19 cellular contexts compared by ENCODE assay signal in the genomic region with DNA sequence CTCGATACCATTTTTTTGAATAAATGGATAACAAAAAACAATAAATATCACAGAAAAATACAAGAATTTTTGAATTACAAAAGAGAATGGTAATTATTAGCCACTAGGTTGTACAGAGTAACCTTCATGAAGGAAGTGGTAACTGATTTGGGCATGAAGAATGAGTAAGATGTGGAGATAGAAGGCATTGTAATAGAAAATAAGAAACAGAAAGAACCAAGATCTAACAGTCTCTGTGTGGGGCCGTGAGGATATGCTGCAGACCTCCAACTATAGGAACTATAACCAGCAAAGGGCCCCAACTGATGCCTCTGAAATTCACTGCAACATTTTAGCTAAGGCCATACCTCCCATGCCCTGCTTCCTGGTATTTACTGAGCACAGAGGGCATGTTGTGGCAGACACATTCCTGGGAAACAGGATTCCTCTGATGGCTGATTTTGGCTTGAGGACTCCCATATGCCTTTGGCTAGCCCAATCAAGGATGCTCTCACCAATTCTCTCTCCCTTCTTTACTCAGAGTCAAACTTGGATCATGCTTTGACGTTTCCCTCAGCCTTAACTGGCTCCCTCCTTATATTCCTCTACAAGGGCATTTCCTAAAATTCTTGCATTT.
DNase-seq lines count a peak whose midpoint lies in the region; ATAC-seq and TF ChIP-seq lines count a peak whose summit lies in the region.
"Had no signal": no experiment of that assay in that cellular context is flagged by ENCODE, and none has a peak within 500 bp of the region (broad histone marks: within the 10 kb centered on the region; RNA-seq: fewer than 3 reads in every experiment).

No MANE protein-coding gene starts in this region.

- H3K9me3 ChIP-seq in neuronal stem cell (replicated peaks in 1 of 2; ENCODE audit: control insufficient read depth in 2 of 2, insufficient read depth in 1 of 2, low read depth in 1 of 2, low read length in 2 of 2): no peaks in the 10 kb centered on the region
- H3K9me3 ChIP-seq: suprapubic skin had no signal

- H3K4me1 Mint-ChIP-seq in WTC11: peaks cover 7% of the 10 kb centered on the region; the same call in 1 of the 2 replicates
- H3K4me1 Mint-ChIP-seq: activated naive CD8-positive, alpha-beta T cell treated with anti-CD3 and anti-CD28 coated beads, Interleukin-2, amount 50 U/mL, for 24 hours had no signal

- peak overlapping the region; percentile 11 for H2AFZ ChIP-seq in neuronal stem cell (ENCODE audit: low read length)

- no peak overlapping the region for H3K4me3 ChIP-seq in neuronal stem cell (ENCODE audit: low read length in 2 of 2)
- H3K4me3 ChIP-seq: suprapubic skin had no signal

- ATAC-seq in GM19452 (IDR thresholded peaks at IDR 0.05; ENCODE audit: unreplicated experiment): peak; percentile 77
- peak; percentile 78 for ATAC-seq in HG03135 (IDR thresholded peaks at IDR 0.05; ENCODE audit: unreplicated experiment)
- peak; percentile 69 for ATAC-seq in WTC11
- ATAC-seq in GM21619 (IDR thresholded peaks at IDR 0.05; ENCODE audit: unreplicated experiment): no peak
- ATAC-seq: activated naive CD8-positive, alpha-beta T cell treated with anti-CD3 and anti-CD28 coated beads, Interleukin-2, amount 50 U/mL, for 24 hours; activated T-cell treated with anti-CD3 and anti-CD28 coated beads, Interleukin-2, amount 50 U/mL, for 4 hours; HCT116; left ventricle myocardium superior; natural killer cell treated with Interleukin-12 subunit alpha and Interleukin-12 subunit beta and Interleukin-15 and Interleukin-18, amount 100 ng/mL, for 72 hours had no signal

- H2BK120ac ChIP-seq in neuronal stem cell (ENCODE audit: low read depth, low read length): no peak overlapping the region

- H3K4ac ChIP-seq in neuronal stem cell (ENCODE audit: low read length): no peak overlapping the region

- peak overlapping the region; percentile 16 for H3K9ac ChIP-seq in neuronal stem cell (ENCODE audit: low read depth, low read length, poor library complexity)

- no peak overlapping the region for H2BK12ac ChIP-seq in neuronal stem cell (ENCODE audit: low read length)

- TF ChIP-seq CTCF in WTC11 (IDR thresholded peaks at IDR 0.05): no peak

- H3K27me3 Mint-ChIP-seq in WTC11 (ENCODE audit: low read depth): no peaks in the 10 kb centered on the region
- H3K27me3 Mint-ChIP-seq: activated naive CD8-positive, alpha-beta T cell treated with anti-CD3 and anti-CD28 coated beads, Interleukin-2, amount 50 U/mL, for 24 hours had no signal

- no peak overlapping the region for H3K23ac ChIP-seq in neuronal stem cell (ENCODE audit: low read depth, low read length, poor library complexity)

- WGBS in neuronal stem cell (ENCODE audit: extremely low coverage in 2 of 2, insufficient read length in 2 of 2, insufficient replicate concordance in 1 of 2), 2 donors: no CpG with 5 or more reads among the region's 3 CpGs

- H2AK5ac ChIP-seq in neuronal stem cell (ENCODE audit: low read depth, low read length): no peak overlapping the region

- H3K4me3 Mint-ChIP-seq in WTC11: no peak overlapping the region
- H3K4me3 Mint-ChIP-seq: activated naive CD8-positive, alpha-beta T cell treated with anti-CD3 and anti-CD28 coated beads, Interleukin-2, amount 50 U/mL, for 24 hours; activated T-cell treated with anti-CD3 and anti-CD28 coated beads, Interleukin-2, amount 50 U/mL, for 4 hours; natural killer cell treated with Interleukin-12 subunit alpha and Interleukin-12 subunit beta and Interleukin-15 and Interleukin-18, amount 100 ng/mL, for 72 hours had no signal

- H3K27ac ChIP-seq in neuronal stem cell (replicated peaks; ENCODE audit: low read length): no peak overlapping the region
- H3K27ac ChIP-seq: C4-2B, suprapubic skin had no signal

- H4K91ac ChIP-seq in neuronal stem cell (ENCODE audit: low read depth, low read length, poor library complexity): no peak overlapping the region

- H3K36me3 Mint-ChIP-seq in WTC11: no peaks in the 10 kb centered on the region
- H3K36me3 Mint-ChIP-seq: natural killer cell treated with Interleukin-12 subunit alpha and Interleukin-12 subunit beta and Interleukin-15 and Interleukin-18, amount 100 ng/mL, for 72 hours had no signal

- DNase-seq in WTC11 (ENCODE audit: low spot score) (no peak), neuronal stem cell (ENCODE audit: low spot score) (no peak), A172 (ENCODE audit: low spot score) (no peak), GM19238 (ENCODE audit: insufficient read length, low spot score) (no peak), NCI-H2171 treated with DMSO at 0.1 percent for 48 hours (lab: John Stamatoyannopoulos, UW) (no peak)
- DNase-seq: activated CD4-positive, alpha-beta T cell treated with anti-CD3 and anti-CD28 coated beads, Interleukin-2, amount 50 U/mL, for 1 hour; activated naive CD8-positive, alpha-beta T cell treated with anti-CD3 and anti-CD28 coated beads, Interleukin-2, amount 50 U/mL, for 24 hours; activated T-cell treated with anti-CD3 and anti-CD28 coated beads, Interleukin-2, amount 50 U/mL, for 4 hours; central memory CD4-positive, alpha-beta T cell; left ventricle myocardium superior; SIG-M5; T1000 had no signal

- no peaks in the 10 kb centered on the region for H3K4me1 ChIP-seq in neuronal stem cell (ENCODE audit: control insufficient read depth in 2 of 2, insufficient read depth in 1 of 2, low read depth in 1 of 2, low read length in 2 of 2)
- H3K4me1 ChIP-seq: suprapubic skin had no signal

- CTCF ChIA-PET in WTC11 (lab: Charles Lee): interaction anchor here (1.6 kb wide), 1 partner anchor 11 kb away, joined by 7 read pairs; no protein-coding TSS in a partner anchor

- H3K27me3 ChIP-seq in neuronal stem cell (ENCODE audit: control insufficient read depth in 3 of 3, insufficient read depth in 3 of 3, low read depth in 1 of 3, low read length in 3 of 3): no peaks in the 10 kb centered on the region
- H3K27me3 ChIP-seq: suprapubic skin had no signal

- H3K14ac ChIP-seq in neuronal stem cell (ENCODE audit: low read length): no peak overlapping the region

- H3K9me3 Mint-ChIP-seq in WTC11: no peaks in the 10 kb centered on the region
- H3K9me3 Mint-ChIP-seq: activated naive CD8-positive, alpha-beta T cell treated with anti-CD3 and anti-CD28 coated beads, Interleukin-2, amount 50 U/mL, for 24 hours; activated T-cell treated with anti-CD3 and anti-CD28 coated beads, Interleukin-2, amount 50 U/mL, for 4 hours; natural killer cell treated with Interleukin-12 subunit alpha and Interleukin-12 subunit beta and Interleukin-15 and Interleukin-18, amount 100 ng/mL, for 72 hours had no signal

- no peak overlapping the region for H2BK5ac ChIP-seq in neuronal stem cell (ENCODE audit: low read length)

- H3K18ac ChIP-seq in neuronal stem cell (ENCODE audit: low read length): no peak overlapping the region

- no peak overlapping the region for H3K4me2 ChIP-seq in neuronal stem cell (ENCODE audit: insufficient read depth, low read length, poor library complexity, severe bottlenecking)

- POLR2A ChIA-PET in WTC11 (lab: Charles Lee): no interaction called here

- H3K27ac Mint-ChIP-seq in WTC11: no peak overlapping the region
- H3K27ac Mint-ChIP-seq: activated naive CD8-positive, alpha-beta T cell treated with anti-CD3 and anti-CD28 coated beads, Interleukin-2, amount 50 U/mL, for 24 hours; natural killer cell treated with Interleukin-12 subunit alpha and Interleukin-12 subunit beta and Interleukin-15 and Interleukin-18, amount 100 ng/mL, for 72 hours had no signal

- no peak overlapping the region for H2BK15ac ChIP-seq in neuronal stem cell (ENCODE audit: low read length)

- no peaks in the 10 kb centered on the region for H3K79me1 ChIP-seq in neuronal stem cell (ENCODE audit: low read depth, low read length)

- no peaks in the 10 kb centered on the region for H3K36me3 ChIP-seq in neuronal stem cell (replicated peaks in 1 of 2; ENCODE audit: control insufficient read depth in 2 of 2, insufficient read depth in 2 of 2, low read length in 2 of 2)
- H3K36me3 ChIP-seq: suprapubic skin had no signal

- H4K8ac ChIP-seq in neuronal stem cell (ENCODE audit: low read depth, low read length): no peak overlapping the region

TF ChIP-seq in WTC11, 78 proteins besides CTCF, POLR2A, EP300 and RAD21 (continues in another document):
- TF ChIP-seq, protein P1, sequence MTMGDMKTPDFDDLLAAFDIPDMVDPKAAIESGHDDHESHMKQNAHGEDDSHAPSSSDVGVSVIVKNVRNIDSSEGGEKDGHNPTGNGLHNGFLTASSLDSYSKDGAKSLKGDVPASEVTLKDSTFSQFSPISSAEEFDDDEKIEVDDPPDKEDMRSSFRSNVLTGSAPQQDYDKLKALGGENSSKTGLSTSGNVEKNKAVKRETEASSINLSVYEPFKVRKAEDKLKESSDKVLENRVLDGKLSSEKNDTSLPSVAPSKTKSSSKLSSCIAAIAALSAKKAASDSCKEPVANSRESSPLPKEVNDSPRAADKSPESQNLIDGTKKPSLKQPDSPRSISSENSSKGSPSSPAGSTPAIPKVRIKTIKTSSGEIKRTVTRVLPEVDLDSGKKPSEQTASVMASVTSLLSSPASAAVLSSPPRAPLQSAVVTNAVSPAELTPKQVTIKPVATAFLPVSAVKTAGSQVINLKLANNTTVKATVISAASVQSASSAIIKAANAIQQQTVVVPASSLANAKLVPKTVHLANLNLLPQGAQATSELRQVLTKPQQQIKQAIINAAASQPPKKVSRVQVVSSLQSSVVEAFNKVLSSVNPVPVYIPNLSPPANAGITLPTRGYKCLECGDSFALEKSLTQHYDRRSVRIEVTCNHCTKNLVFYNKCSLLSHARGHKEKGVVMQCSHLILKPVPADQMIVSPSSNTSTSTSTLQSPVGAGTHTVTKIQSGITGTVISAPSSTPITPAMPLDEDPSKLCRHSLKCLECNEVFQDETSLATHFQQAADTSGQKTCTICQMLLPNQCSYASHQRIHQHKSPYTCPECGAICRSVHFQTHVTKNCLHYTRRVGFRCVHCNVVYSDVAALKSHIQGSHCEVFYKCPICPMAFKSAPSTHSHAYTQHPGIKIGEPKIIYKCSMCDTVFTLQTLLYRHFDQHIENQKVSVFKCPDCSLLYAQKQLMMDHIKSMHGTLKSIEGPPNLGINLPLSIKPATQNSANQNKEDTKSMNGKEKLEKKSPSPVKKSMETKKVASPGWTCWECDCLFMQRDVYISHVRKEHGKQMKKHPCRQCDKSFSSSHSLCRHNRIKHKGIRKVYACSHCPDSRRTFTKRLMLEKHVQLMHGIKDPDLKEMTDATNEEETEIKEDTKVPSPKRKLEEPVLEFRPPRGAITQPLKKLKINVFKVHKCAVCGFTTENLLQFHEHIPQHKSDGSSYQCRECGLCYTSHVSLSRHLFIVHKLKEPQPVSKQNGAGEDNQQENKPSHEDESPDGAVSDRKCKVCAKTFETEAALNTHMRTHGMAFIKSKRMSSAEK (CRISPR knock-in tag; IDR thresholded peaks at IDR 0.05; ENCODE audit: borderline replicate concordance): no peak
- TF ChIP-seq SMAD4 (CRISPR knock-in tag; IDR thresholded peaks at IDR 0.05): no peak
- TF ChIP-seq OVOL2 (CRISPR knock-in tag; IDR thresholded peaks at IDR 0.05; ENCODE audit: borderline replicate concordance): no peak
- no peak for TF ChIP-seq ZMAT4 (CRISPR knock-in tag; IDR thresholded peaks at IDR 0.05)
- no peak for TF ChIP-seq ZNF416 (CRISPR knock-in tag; IDR thresholded peaks at IDR 0.05)
